In genomic region chr21:30248844-30249243, GRCh38 we compare ENCODE assay signal across 1 cellular context.
TF ChIP-seq lines count a peak whose summit lies in the region.

No MANE protein-coding gene starts in this region.

TF ChIP-seq in H1, 55 proteins besides CTCF, POLR2A, EP300 and RAD21:
- TF ChIP-seq TEAD4 (IDR thresholded peaks at IDR 0.05; ENCODE audit: low read depth, low read length) (no peak), TAF1 (IDR thresholded peaks at IDR 0.05; ENCODE audit: low read depth, low read length) (no peak), YY1 (IDR thresholded peaks at IDR 0.05; ENCODE audit: low read depth, low read length) (no peak), CHD7 (IDR thresholded peaks at IDR 0.05; ENCODE audit: insufficient replicate concordance, low read length) (no peak), ATF2 (IDR thresholded peaks at IDR 0.05; ENCODE audit: low read length) (no peak), RFX5 (IDR thresholded peaks at IDR 0.05; ENCODE audit: borderline replicate concordance, low read depth, low read length) (no peak), HDAC6 (IDR thresholded peaks at IDR 0.05; ENCODE audit: low read depth, low read length) (no peak), EZH2 (IDR thresholded peaks at IDR 0.05; ENCODE audit: low read depth, low read length, severe bottlenecking) (no peak), ATF3 (IDR thresholded peaks at IDR 0.05; ENCODE audit: insufficient read depth, low read depth, low read length) (no peak), HDAC2 (IDR thresholded peaks at IDR 0.05; ENCODE audit: borderline replicate concordance in 1 of 2, low read depth in 2 of 2, low read length in 2 of 2) (no peak), GTF2F1 (IDR thresholded peaks at IDR 0.05; ENCODE audit: borderline replicate concordance, low read depth, low read length) (no peak), CBX5 (IDR thresholded peaks at IDR 0.05; ENCODE audit: low read depth, low read length) (no peak), SP1 (IDR thresholded peaks at IDR 0.05; ENCODE audit: low read depth, low read length) (no peak), RNF2 (IDR thresholded peaks at IDR 0.05; ENCODE audit: borderline replicate concordance, low read depth, low read length, missing control alignments, poor library complexity, severe bottlenecking) (no peak), GABPA (IDR thresholded peaks at IDR 0.05; ENCODE audit: borderline replicate concordance, insufficient read depth, low read length) (no peak)
